In genomic region chr3:76147846-76148245, GRCh38 we compare ENCODE assay signal across 29 cellular contexts.
"Had no signal": no experiment of that assay in that cellular context is flagged by ENCODE, and none has a peak within 500 bp of the region (broad histone marks: within the 10 kb centered on the region; RNA-seq: fewer than 3 reads in every experiment).

No MANE protein-coding gene starts in this region.

- H3K9me3 Mint-ChIP-seq: type B pancreatic cell had no signal

- H3K27me3 Mint-ChIP-seq: stimulated activated memory B cell treated with anti-CD40 and anti-IgM and Interleukin-4, amounts not matched to agents 10 μg/mL and 1 μg/mL and 100 μg/mL, for 72 hours; stimulated activated naive B cell treated with anti-CD40 and anti-IgM and Interleukin-4, amounts not matched to agents 10 μg/mL and 1 μg/mL and 100 μg/mL, for 72 hours; stimulated activated naive CD8-positive, alpha-beta T cell treated with anti-CD3 and anti-CD28 coated beads, Interleukin-15, amount 100 ng/mL, for 72 hours; stimulated activated naive CD8-positive, alpha-beta T cell treated with anti-CD3 and anti-CD28 coated beads, Interleukin-15, Interleukin-2, amounts not matched to agents 100 ng/mL and 50 ng/mL, for 24 hours; type B pancreatic cell had no signal

- H3K4me3 ChIP-seq: stomach, suprapubic skin, testis, thoracic aorta, thyroid gland, tibial artery, tibial nerve, transverse colon, upper lobe of left lung, upper lobe of right lung, uterus, vagina had no signal

- FAIRE-seq: urothelium cell line had no signal

- ATAC-seq: stimulated activated effector memory CD8-positive, alpha-beta T cell treated with anti-CD3 and anti-CD28 coated beads, Interleukin-12 subunit alpha, Interleukin-12 subunit beta, amount 100 ng/mL, for 72 hours; stimulated activated memory B cell treated with anti-CD40 and anti-IgM and Interleukin-4, amounts not matched to agents 10 μg/mL and 1 μg/mL and 100 μg/mL, for 72 hours; stimulated activated naive B cell treated with anti-CD40 and anti-IgM and Interleukin-4, amounts not matched to agents 10 μg/mL and 1 μg/mL and 100 μg/mL, for 72 hours; stimulated activated naive CD8-positive, alpha-beta T cell treated with anti-CD3 and anti-CD28 coated beads, Interleukin-15, amount 100 ng/mL, for 72 hours; stimulated activated naive CD8-positive, alpha-beta T cell treated with anti-CD3 and anti-CD28 coated beads, Interleukin-15, Interleukin-2, amounts not matched to agents 100 U/mL and 50 U/mL, for 24 hours; upper lobe of right lung had no signal

- H3K36me3 Mint-ChIP-seq: stimulated activated effector memory CD8-positive, alpha-beta T cell treated with anti-CD3 and anti-CD28 coated beads, Interleukin-12 subunit alpha, Interleukin-12 subunit beta, amount 100 ng/mL, for 72 hours; stimulated activated memory B cell treated with anti-CD40 and anti-IgM and Interleukin-4, amounts not matched to agents 10 μg/mL and 1 μg/mL and 100 μg/mL, for 72 hours; stimulated activated naive B cell treated with anti-CD40 and anti-IgM and Interleukin-4, amounts not matched to agents 10 μg/mL and 1 μg/mL and 100 μg/mL, for 72 hours; type B pancreatic cell had no signal

- H3K4me3 Mint-ChIP-seq: stimulated activated effector memory CD8-positive, alpha-beta T cell treated with anti-CD3 and anti-CD28 coated beads, Interleukin-12 subunit alpha, Interleukin-12 subunit beta, amount 100 ng/mL, for 72 hours; stimulated activated memory B cell treated with anti-CD40 and anti-IgM and Interleukin-4, amounts not matched to agents 10 μg/mL and 1 μg/mL and 100 μg/mL, for 72 hours; stimulated activated naive B cell treated with anti-CD40 and anti-IgM and Interleukin-4, amounts not matched to agents 10 μg/mL and 1 μg/mL and 100 μg/mL, for 72 hours; stimulated activated naive CD8-positive, alpha-beta T cell treated with anti-CD3 and anti-CD28 coated beads, Interleukin-15, amount 100 ng/mL, for 72 hours; stimulated activated naive CD8-positive, alpha-beta T cell treated with anti-CD3 and anti-CD28 coated beads, Interleukin-15, Interleukin-2, amounts not matched to agents 100 ng/mL and 50 ng/mL, for 24 hours; type B pancreatic cell had no signal

- H3K36me3 ChIP-seq: stomach, suprapubic skin, thoracic aorta, thyroid gland, tibial artery, tibial nerve, transverse colon, upper lobe of left lung, upper lobe of right lung, uterus, vagina had no signal

- H3K27me3 ChIP-seq: stomach, suprapubic skin, testis, thyroid gland, tibial artery, tibial nerve, transverse colon, upper lobe of left lung, upper lobe of right lung, uterus, vagina had no signal

- H3K27ac Mint-ChIP-seq: stimulated activated effector memory CD8-positive, alpha-beta T cell treated with anti-CD3 and anti-CD28 coated beads, Interleukin-12 subunit alpha, Interleukin-12 subunit beta, amount 100 ng/mL, for 72 hours; stimulated activated memory B cell treated with anti-CD40 and anti-IgM and Interleukin-4, amounts not matched to agents 10 μg/mL and 1 μg/mL and 100 μg/mL, for 72 hours; stimulated activated naive B cell treated with anti-CD40 and anti-IgM and Interleukin-4, amounts not matched to agents 10 μg/mL and 1 μg/mL and 100 μg/mL, for 72 hours; stimulated activated naive CD8-positive, alpha-beta T cell treated with anti-CD3 and anti-CD28 coated beads, Interleukin-15, amount 100 ng/mL, for 72 hours; stimulated activated naive CD8-positive, alpha-beta T cell treated with anti-CD3 and anti-CD28 coated beads, Interleukin-15, Interleukin-2, amounts not matched to agents 100 ng/mL and 50 ng/mL, for 24 hours; type B pancreatic cell had no signal

- H3K4me1 Mint-ChIP-seq: stimulated activated effector memory CD8-positive, alpha-beta T cell treated with anti-CD3 and anti-CD28 coated beads, Interleukin-12 subunit alpha, Interleukin-12 subunit beta, amount 100 ng/mL, for 72 hours; stimulated activated memory B cell treated with anti-CD40 and anti-IgM and Interleukin-4, amounts not matched to agents 10 μg/mL and 1 μg/mL and 100 μg/mL, for 72 hours; stimulated activated naive B cell treated with anti-CD40 and anti-IgM and Interleukin-4, amounts not matched to agents 10 μg/mL and 1 μg/mL and 100 μg/mL, for 72 hours; stimulated activated naive CD8-positive, alpha-beta T cell treated with anti-CD3 and anti-CD28 coated beads, Interleukin-15, amount 100 ng/mL, for 72 hours had no signal

- H3K9me3 ChIP-seq: testis, thyroid gland, tibial artery, uterus had no signal

- H3K4me1 ChIP-seq: stomach, suprapubic skin, testis, thyroid gland, tibial artery, tibial nerve, transverse colon, upper lobe of left lung, upper lobe of right lung, uterus, vagina had no signal

- DNase-seq: stimulated activated CD4-positive, alpha-beta T cell treated with anti-CD3 and anti-CD28 coated beads, Interleukin-2, amount 100 ng/mL, for 48 hours; stimulated activated CD4-positive, alpha-beta T cell treated with anti-CD3 and anti-CD28 coated beads, Interleukin-4, amount 100 ng/mL, for 1 hour; stimulated activated CD4-positive, alpha-beta T cell treated with anti-CD3 and anti-CD28 coated beads, Interleukin-4, amount 100 ng/mL, for 24 hours; stimulated activated CD4-positive, alpha-beta T cell treated with anti-CD3 and anti-CD28 coated beads, Interleukin-4, amount 100 ng/mL, for 4 hours; stimulated activated CD8-positive, alpha-beta memory T cell treated with anti-CD3 and anti-CD28 coated beads, Interleukin-4, amount 100 ng/mL, for 48 hours; stimulated activated naive B cell treated with anti-CD40 and anti-IgM and Interleukin-4, amounts not matched to agents 10 μg/mL and 1 μg/mL and 100 μg/mL, for 72 hours; stimulated activated naive CD4-positive, alpha-beta T cell; stimulated activated naive CD4-positive, alpha-beta T cell treated with Interleukin-2 at 50 U/mL for 16 hours; stimulated activated naive CD8-positive, alpha-beta T cell treated with anti-CD3 and anti-CD28 coated beads, Interleukin-15, amount 100 ng/mL, for 72 hours; stimulated activated naive CD8-positive, alpha-beta T cell treated with anti-CD3 and anti-CD28 coated beads, Interleukin-15, Interleukin-2, amounts not matched to agents 100 U/mL and 50 U/mL, for 24 hours; stomach; substantia nigra; testis; thyroid gland; tibial artery; transverse colon; trophoblast cell; upper lobe of left lung; upper lobe of right lung; uterus had no signal

- H3K27ac ChIP-seq: stomach, suprapubic skin, testis, thoracic aorta, thyroid gland, tibial artery, tibial nerve, transverse colon, upper lobe of left lung, upper lobe of right lung, uterus, vagina had no signal
